23 cellular contexts compared by ENCODE assay signal in genomic region chr1:151502859-151503509, GRCh38. TPM values are rescaled to one million over a fixed set of nuclear protein-coding genes. Genes with fewer than 3 reads are reported as not detected.
A peak's percentile ranks its signal among the peaks of the same experiment; 100 is the strongest.
DNase-seq lines count a peak whose midpoint lies in the region; ATAC-seq and TF ChIP-seq lines count a peak whose summit lies in the region.
"Had no signal": no experiment of that assay in that cellular context is flagged by ENCODE, and none has a peak within 500 bp of the region (broad histone marks: within the 10 kb centered on the region; RNA-seq: fewer than 3 reads in every experiment).

No MANE protein-coding gene starts in this region.

- no peaks in the 10 kb centered on the region for H4K20me1 ChIP-seq in HCT116 (ENCODE audit: insufficient read depth)

- peaks cover 12% of the 10 kb centered on the region for H3K4me1 Mint-ChIP-seq in activated CD8-positive, alpha-beta T cell treated with anti-CD3 and anti-CD28 coated beads, Interleukin-2, amount 10 ng/mL, durations not matched to agents 7 days and 5 days (ENCODE audit: low read depth)

- no peak overlapping the region for H3K9ac ChIP-seq in HCT116 (ENCODE audit: low read length)

- no peaks in the 10 kb centered on the region for H3K9me3 Mint-ChIP-seq in activated CD8-positive, alpha-beta T cell treated with anti-CD3 and anti-CD28 coated beads, Interleukin-2, amount 10 ng/mL, durations not matched to agents 7 days and 5 days (ENCODE audit: insufficient read depth)
- H3K9me3 Mint-ChIP-seq: CD4-positive, CD25-positive, alpha-beta regulatory T cell had no signal

- H3K4me1 ChIP-seq in HCT116 (ENCODE audit: control insufficient read depth in 1 of 2, insufficient read depth in 2 of 2, low read length in 2 of 2) (peaks cover 7 to 28% of the 10 kb centered on the region in 2 experiments), mucosa of descending colon (ENCODE audit: low read depth) (peaks cover 17% of the 10 kb centered on the region)
- H3K4me1 ChIP-seq: adrenal gland, uterus had no signal

- peak; percentile 59 for ATAC-seq in HCT116
- peak; percentile 23 for ATAC-seq in activated CD8-positive, alpha-beta T cell treated with anti-CD3 and anti-CD28 coated beads, Interleukin-2, amount 10 ng/mL, durations not matched to agents 7 days and 5 days
- peak; percentile 40 for ATAC-seq in mucosa of descending colon
- ATAC-seq in HG03469 (IDR thresholded peaks at IDR 0.05; ENCODE audit: unreplicated experiment) = no peak

- POLR2A ChIA-PET in HCT116 (lab: Charles Lee) = no interaction called here
- POLR2A ChIA-PET in activated CD8-positive, alpha-beta T cell treated with anti-CD3 and anti-CD28 coated beads, Interleukin-2, amount 10 ng/mL, durations not matched to agents 7 days and 5 days (lab: Charles Lee) = no interaction called here

- no peak for TF ChIP-seq RAD21 in HCT116 (IDR thresholded peaks at IDR 0.05; ENCODE audit: low read depth)

- peak; percentile 86 for DNase-seq in A172 (ENCODE audit: low spot score)
- no peak for DNase-seq in HCT116 (ENCODE audit: low read depth, low spot score)
- DNase-seq in activated CD8-positive, alpha-beta T cell treated with anti-CD3 and anti-CD28 coated beads, Interleukin-2, amount 10 ng/mL, durations not matched to agents 7 days and 5 days = no peak
- no peak for DNase-seq in mucosa of descending colon
- no peak for DNase-seq in DMS53 treated with DMSO at 0.1 percent for 48 hours (lab: John Stamatoyannopoulos, UW; ENCODE audit: unreplicated experiment)
- no peak for DNase-seq in DMS53 (lab: John Stamatoyannopoulos, UW)
- DNase-seq in DMS153 treated with DMSO at 0.1 percent for 48 hours (lab: John Stamatoyannopoulos, UW; ENCODE audit: unreplicated experiment) = no peak
- DNase-seq: CD4-positive, CD25-positive, alpha-beta regulatory T cell; DMS79; dorsolateral prefrontal cortex; Kasumi-1; NCI-H1105; NCI-H2081 treated with DMSO at 0.1 percent for 48 hours; NCI-H446 treated with DMSO at 0.1 percent for 48 hours; NK-92 treated with Interleukin-12 subunit alpha and Interleukin-12 subunit beta, amount 100 ng/mL, for 24 hours; retina; substantia nigra; T-helper 9 cell; uterus had no signal

- RAD21 ChIA-PET in HCT116 (lab: Charles Lee; ENCODE audit: low non-redundant PET in 1 of 2, low total read pairs in 2 of 2, uncharacterized antibody in 2 of 2, unreplicated experiment in 2 of 2) = no interaction called here

- no peaks in the 10 kb centered on the region for H3K9me2 ChIP-seq in HCT116 (ENCODE audit: insufficient read depth)

- no peak for TF ChIP-seq CTCF in HCT116 (IDR thresholded peaks at IDR 0.05 in 2 of 3, conservative IDR thresholded peaks at IDR 0.05 in 1 of 3; ENCODE audit: borderline replicate concordance in 1 of 3, insufficient read depth in 1 of 3, low read depth in 2 of 3, low read length in 2 of 3)
- TF ChIP-seq CTCF in mucosa of descending colon (IDR thresholded peaks at IDR 0.05) = no peak

- H3K36me3 ChIP-seq in HCT116 (ENCODE audit: control insufficient read depth in 1 of 2, insufficient read depth in 2 of 2, low read length in 2 of 2) = no peaks in the 10 kb centered on the region
- no peaks in the 10 kb centered on the region for H3K36me3 ChIP-seq in mucosa of descending colon (ENCODE audit: low read depth)
- H3K36me3 ChIP-seq: adrenal gland, neutrophil, uterus had no signal

- H3K9me3 ChIP-seq in HCT116 (ENCODE audit: control insufficient read depth in 1 of 2, insufficient read depth in 1 of 2, low read depth in 1 of 2, low read length in 2 of 2) (no peaks in the 10 kb centered on the region), mucosa of descending colon (no peaks in the 10 kb centered on the region)
- H3K9me3 ChIP-seq: adrenal gland, neutrophil, uterus had no signal

- H3K27ac Mint-ChIP-seq in activated CD8-positive, alpha-beta T cell treated with anti-CD3 and anti-CD28 coated beads, Interleukin-2, amount 10 ng/mL, durations not matched to agents 7 days and 5 days = no peak overlapping the region

- no peaks in the 10 kb centered on the region for H3K79me2 ChIP-seq in HCT116 (ENCODE audit: insufficient read depth, low read length)

- H3K4me3 ChIP-seq in HCT116 (replicated peaks in 1 of 2; ENCODE audit: low read depth in 1 of 2, low read length in 2 of 2) = no peak overlapping the region
- H3K4me3 ChIP-seq in mucosa of descending colon = no peak overlapping the region
- H3K4me3 ChIP-seq: adrenal gland, dorsolateral prefrontal cortex, uterus had no signal

- no peaks in the 10 kb centered on the region for H3K27me3 ChIP-seq in HCT116 (ENCODE audit: insufficient read depth, low read length)
- H3K27me3 ChIP-seq: adrenal gland, dorsolateral prefrontal cortex, uterus had no signal

- H3K4me3 Mint-ChIP-seq in activated CD8-positive, alpha-beta T cell treated with anti-CD3 and anti-CD28 coated beads, Interleukin-2, amount 10 ng/mL, durations not matched to agents 7 days and 5 days = no peak overlapping the region

- intact Hi-C loops in HCT116 (cut with micrococcal nuclease) = no loop called here
- intact Hi-C loops in mucosa of descending colon (cut with DNase I, micrococcal nuclease) = no loop called here

- CTCF ChIA-PET in HCT116 (lab: Charles Lee) = no interaction called here
- CTCF ChIA-PET in activated CD8-positive, alpha-beta T cell treated with anti-CD3 and anti-CD28 coated beads, Interleukin-2, amount 10 ng/mL, durations not matched to agents 7 days and 5 days (lab: Charles Lee) = interaction anchor here (1.2 kb wide), 1 partner anchor 8 kb away, joined by 3 read pairs; the partner anchor contains the start of gene CGN

- TF ChIP-seq POLR2A in HCT116 (IDR thresholded peaks at IDR 0.05; ENCODE audit: borderline replicate concordance, extremely low read depth, insufficient read depth, insufficient read length) = no peak

- H2AFZ ChIP-seq in HCT116 (ENCODE audit: low read depth, low read length, poor library complexity, severe bottlenecking) = peak overlapping the region; percentile 66

- BruUV-seq in HCT116 (replicated peaks; lab: Mats Ljungman, UMichigan) = no TSS peak

- peak overlapping the region; percentile 25; the same call in 1 of the 2 replicates for H3K4me2 ChIP-seq in HCT116 (ENCODE audit: low read length)

- H3K27me3 Mint-ChIP-seq in activated CD8-positive, alpha-beta T cell treated with anti-CD3 and anti-CD28 coated beads, Interleukin-2, amount 10 ng/mL, durations not matched to agents 7 days and 5 days (ENCODE audit: low read depth) = peaks cover 13% of the 10 kb centered on the region

- no peaks in the 10 kb centered on the region for H3K36me3 Mint-ChIP-seq in activated CD8-positive, alpha-beta T cell treated with anti-CD3 and anti-CD28 coated beads, Interleukin-2, amount 10 ng/mL, durations not matched to agents 7 days and 5 days (ENCODE audit: low read depth)
- H3K36me3 Mint-ChIP-seq: CD4-positive, CD25-positive, alpha-beta regulatory T cell had no signal

- H3K27ac ChIP-seq in HCT116 (ENCODE audit: low read depth, low read length) = no peak overlapping the region
- H3K27ac ChIP-seq: dorsolateral prefrontal cortex, neutrophil, RWPE1, uterus had no signal

TF ChIP-seq in HCT116, 20 proteins besides CTCF, POLR2A, EP300 and RAD21 (continues in another document):
- TF ChIP-seq REST (IDR thresholded peaks at IDR 0.05; ENCODE audit: low read depth) = no peak
- TF ChIP-seq MAX (IDR thresholded peaks at IDR 0.05) = no peak
- TF ChIP-seq EZH2phosphoT487 (IDR thresholded peaks at IDR 0.05; ENCODE audit: borderline replicate concordance) = no peak

RNA-seq across cellular contexts. Expression of gene CGN, which starts 8.2 kb away (rescaled TPM):
- total RNA-seq in A172 (2014; rRNA removed; shearing (Covaris generic)) = 0.93 and 3.2 TPM in 2 replicates
- total RNA-seq in HCT116 (2021; ENCODE audit: unreplicated experiment) (19.7 TPM), mucosa of descending colon (100 to 1,000 TPM; 125 to 247 (median 187) TPM)
- 15.5 and 16.8 TPM in 2 replicates for polyA plus RNA-seq in HCT116 (2012)
- under 1 TPM; 0.34 to 0.82 TPM for total RNA-seq in activated CD8-positive, alpha-beta T cell treated with anti-CD3 and anti-CD28 coated beads, Interleukin-2, amount 10 ng/mL, durations not matched to agents 7 days and 5 days

RNA-seq across cellular contexts. Expression of gene TUFT1, which starts 37.1 kb away (rescaled TPM):
- 64.3 and 99.0 TPM in 2 replicates for total RNA-seq in A172 (2014; rRNA removed; shearing (Covaris generic))
- total RNA-seq in HCT116 (2021; ENCODE audit: unreplicated experiment) (12.3 TPM), mucosa of descending colon (10 to 100 TPM; 20.2 to 38.0 (median 27.5) TPM)
- 12.9 and 13.8 TPM in 2 replicates for polyA plus RNA-seq in HCT116 (2012)
- total RNA-seq in activated CD8-positive, alpha-beta T cell treated with anti-CD3 and anti-CD28 coated beads, Interleukin-2, amount 10 ng/mL, durations not matched to agents 7 days and 5 days = under 1 TPM; 0.42 TPM

RNA-seq across cellular contexts. Expression of gene POGZ, which starts 43.7 kb away (rescaled TPM):
- total RNA-seq in A172 (2014; rRNA removed; shearing (Covaris generic)) = 29.1 and 30.3 TPM in 2 replicates
- total RNA-seq in HCT116 (2021; ENCODE audit: unreplicated experiment) = 80.6 TPM
- 32.8 and 39.9 TPM in 2 replicates for polyA plus RNA-seq in HCT116 (2012)
- total RNA-seq in activated CD8-positive, alpha-beta T cell treated with anti-CD3 and anti-CD28 coated beads, Interleukin-2, amount 10 ng/mL, durations not matched to agents 7 days and 5 days = 10 to 100 TPM; 67.7 to 68.5 TPM
- 100 to 1,000 TPM in 1 of 3 donors, 10 to 100 TPM in 2; 60.4 to 106 (median 77.7) TPM for total RNA-seq in mucosa of descending colon
